ENCODE assay signal across 8 cellular contexts in the genomic region with DNA sequence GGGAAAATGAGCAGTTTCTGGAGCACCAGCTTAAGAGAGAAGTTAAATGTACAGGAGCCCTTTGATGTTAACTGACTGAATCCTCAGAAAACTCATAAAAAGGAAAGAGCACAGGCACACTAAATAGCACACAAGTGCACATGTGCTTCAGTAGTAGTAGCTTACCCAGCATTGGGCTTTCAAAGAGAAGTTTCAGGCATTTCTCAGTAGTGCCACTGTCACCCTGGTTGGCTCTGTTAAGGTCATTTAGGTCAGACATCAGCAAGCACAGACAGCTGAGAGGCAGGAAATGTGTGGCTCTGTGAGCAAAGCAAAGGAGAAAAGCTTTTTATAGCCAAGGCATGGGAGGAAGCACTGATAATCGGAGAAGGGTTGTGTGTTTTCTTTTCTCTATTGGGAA.
DNase-seq lines count a peak whose midpoint lies in the region; ATAC-seq and TF ChIP-seq lines count a peak whose summit lies in the region.

No MANE protein-coding gene starts in this region.

- H3K36me3 ChIP-seq in PC-9 (ENCODE audit: low read depth): no peaks in the 10 kb centered on the region

- peaks cover 14% of the 10 kb centered on the region for H3F3A ChIP-seq in PC-9 (ENCODE audit: insufficient read depth, low read depth)

- peak overlapping the region; percentile 71 for H3K27ac Mint-ChIP-seq in activated naive CD8-positive, alpha-beta T cell treated with anti-CD3 and anti-CD28 coated beads, Interleukin-2, amount 50 U/mL, for 24 hours
- H3K27ac Mint-ChIP-seq in naive thymus-derived CD8-positive, alpha-beta T cell: peak overlapping the region in 2 of 10 donors; percentile 1 to 29

- peak; percentile 36 for DNase-seq in activated naive CD8-positive, alpha-beta T cell treated with anti-CD3 and anti-CD28 coated beads, Interleukin-2, amount 50 U/mL, for 24 hours
- DNase-seq in naive thymus-derived CD8-positive, alpha-beta T cell: no peak
- DNase-seq in ACHN (no peak), PC-9 (no peak), mucosa of gallbladder (ENCODE audit: low spot score) (no peak)

- H3K9me3 ChIP-seq in PC-9 (ENCODE audit: insufficient read depth, low read depth): no peaks in the 10 kb centered on the region

- H3K4me2 ChIP-seq in PC-9: no peak overlapping the region

- no TSS peak for BruUV-seq in PC-9 (replicated peaks; lab: Mats Ljungman, UMichigan)

- H3K4me3 ChIP-seq in PC-9: no peak overlapping the region

- TF ChIP-seq CTCF in PC-9 (conservative IDR thresholded peaks at IDR 0.05): no peak

- CTCF ChIA-PET in PC-9 (lab: Charles Lee): no interaction called here

- H3K27me3 Mint-ChIP-seq in activated naive CD8-positive, alpha-beta T cell treated with anti-CD3 and anti-CD28 coated beads, Interleukin-2, amount 50 U/mL, for 24 hours: no peaks in the 10 kb centered on the region
- H3K27me3 Mint-ChIP-seq in naive thymus-derived CD8-positive, alpha-beta T cell: peaks cover 0 to 2% (median 0%) of the 10 kb centered on the region in 5 donors

- peaks cover 2% of the 10 kb centered on the region for H3K36me3 Mint-ChIP-seq in activated naive CD8-positive, alpha-beta T cell treated with anti-CD3 and anti-CD28 coated beads, Interleukin-2, amount 50 U/mL, for 24 hours (ENCODE audit: low read depth)
- no peaks in the 10 kb centered on the region for H3K36me3 Mint-ChIP-seq in naive thymus-derived CD8-positive, alpha-beta T cell

- POLR2A ChIA-PET in naive thymus-derived CD8-positive, alpha-beta T cell (lab: Charles Lee): interaction anchor here (0.6 kb wide), 1 partner anchor 17 kb away, joined by 4 read pairs; no protein-coding TSS in a partner anchor
- POLR2A ChIA-PET in PC-9 (lab: Charles Lee; ENCODE audit: unreplicated experiment): no interaction called here

- peaks cover 32% of the 10 kb centered on the region for H3K4me1 ChIP-seq in PC-9 (replicated peaks; ENCODE audit: insufficient read depth)

- H2AFZ ChIP-seq in PC-9: no peak overlapping the region

- H3K27me3 ChIP-seq in PC-9 (ENCODE audit: insufficient read depth, low read depth): no peaks in the 10 kb centered on the region

- intact Hi-C loops in PC-9 (cut with micrococcal nuclease; ENCODE audit: unreplicated experiment): no loop called here

- TF ChIP-seq POLR2A in GM18505 (IDR thresholded peaks at IDR 0.05; ENCODE audit: borderline replicate concordance, extremely low read depth, insufficient read depth, insufficient read length): no peak

- H3K9me3 Mint-ChIP-seq in activated naive CD8-positive, alpha-beta T cell treated with anti-CD3 and anti-CD28 coated beads, Interleukin-2, amount 50 U/mL, for 24 hours: no peaks in the 10 kb centered on the region
- H3K9me3 Mint-ChIP-seq in naive thymus-derived CD8-positive, alpha-beta T cell: no peaks in the 10 kb centered on the region

- H3K4me3 Mint-ChIP-seq in activated naive CD8-positive, alpha-beta T cell treated with anti-CD3 and anti-CD28 coated beads, Interleukin-2, amount 50 U/mL, for 24 hours: no peak overlapping the region
- peak overlapping the region in 2 of 10 donors; percentile 8 to 10 for H3K4me3 Mint-ChIP-seq in naive thymus-derived CD8-positive, alpha-beta T cell

- H3K4me1 Mint-ChIP-seq in activated naive CD8-positive, alpha-beta T cell treated with anti-CD3 and anti-CD28 coated beads, Interleukin-2, amount 50 U/mL, for 24 hours: peaks cover 59% of the 10 kb centered on the region
- H3K4me1 Mint-ChIP-seq in naive thymus-derived CD8-positive, alpha-beta T cell: peaks cover 16 to 44% (median 28%) of the 10 kb centered on the region in 4 donors

- H4K20me1 ChIP-seq in PC-9 (ENCODE audit: insufficient read depth): no peaks in the 10 kb centered on the region

- no peaks in the 10 kb centered on the region for H3K9me2 ChIP-seq in PC-9 (ENCODE audit: insufficient read depth)

- H3K79me2 ChIP-seq in PC-9 (ENCODE audit: low read depth): no peaks in the 10 kb centered on the region

- no peak overlapping the region for H3K27ac ChIP-seq in PC-9

- in situ Hi-C loops in ACHN (cut with HindIII; ENCODE audit: low pct_ligation_motif_present, low pct_unique_long_range_greater_than_20kb, low sequenced_read_pairs): no loop called here

- ATAC-seq in GM18505 (IDR thresholded peaks at IDR 0.05; ENCODE audit: unreplicated experiment): peak; percentile 53
- ATAC-seq in HG03175 (IDR thresholded peaks at IDR 0.05; ENCODE audit: unreplicated experiment): peak; percentile 47
- peak; percentile 73 for ATAC-seq in activated naive CD8-positive, alpha-beta T cell treated with anti-CD3 and anti-CD28 coated beads, Interleukin-2, amount 50 U/mL, for 24 hours
- peak; percentile 48 to 73 for ATAC-seq in naive thymus-derived CD8-positive, alpha-beta T cell
- ATAC-seq in GM21528 (IDR thresholded peaks at IDR 0.05; ENCODE audit: low FRiP score, unreplicated experiment): no peak
